Comparison of ENCODE assay signal across 17 cellular contexts in the genomic region with DNA sequence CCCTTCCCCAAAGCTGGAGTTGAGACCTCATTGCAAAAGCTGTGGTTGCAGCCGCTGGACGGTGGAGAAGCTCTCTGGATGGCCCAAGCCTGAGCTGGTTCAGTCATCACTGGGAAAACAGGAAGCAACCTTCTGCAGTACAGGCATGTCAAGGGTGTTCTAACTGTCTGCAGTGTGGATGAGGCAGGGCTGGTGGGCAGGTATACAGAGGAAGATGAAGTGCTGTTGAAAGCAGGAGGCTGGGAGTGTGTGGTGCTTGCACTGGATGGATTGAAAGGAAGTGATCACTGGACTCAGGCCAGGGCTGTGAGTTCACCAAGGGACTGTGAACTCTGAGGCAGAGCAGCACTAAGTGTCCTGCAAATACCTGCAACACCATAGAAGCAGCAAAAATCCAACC.
"Had no signal": no experiment of that assay in that cellular context is flagged by ENCODE, and none has a peak within 500 bp of the region (broad histone marks: within the 10 kb centered on the region; RNA-seq: fewer than 3 reads in every experiment).

No MANE protein-coding gene starts in this region.

- H3K4me3 ChIP-seq: esophagus squamous epithelium, heart right ventricle, mucosa of descending colon, tibial artery, uterus had no signal

- H3K9me3 ChIP-seq: esophagus squamous epithelium, heart right ventricle, mucosa of descending colon, tibial artery, uterus had no signal

- H3K4me1 ChIP-seq: esophagus squamous epithelium, heart right ventricle, uterus had no signal

- H3K27ac ChIP-seq: esophagus squamous epithelium, heart right ventricle, tibial artery, uterus had no signal

- H3K27me3 ChIP-seq: esophagus squamous epithelium, heart right ventricle, tibial artery, uterus had no signal

- ATAC-seq: activated CD8-positive, alpha-beta memory T cell treated with anti-CD3 and anti-CD28 coated beads, Interleukin-2, amount 10 ng/mL, durations not matched to agents 7 days and 5 days; heart right ventricle; mucosa of descending colon; natural killer cell; T-helper 17 cell had no signal

- H3K36me3 ChIP-seq: esophagus squamous epithelium, heart right ventricle, tibial artery, uterus had no signal

- DNase-seq: activated B cell treated with CpG ODN at 0.5 μM for 24 hours; activated CD4-positive, alpha-beta memory T cell treated with anti-CD3 and anti-CD28 coated beads, Interleukin-2, amount 10 ng/mL, durations not matched to agents 7 days and 5 days; activated CD4-positive, alpha-beta T cell treated with anti-CD3 and anti-CD28 coated beads for 4 hours; activated CD8-positive, alpha-beta memory T cell treated with anti-CD3 and anti-CD28 coated beads, Interleukin-2, amount 10 ng/mL, durations not matched to agents 7 days and 5 days; activated naive CD4-positive, alpha-beta T cell; activated naive CD8-positive, alpha-beta T cell treated with anti-CD3 and anti-CD28 coated beads for 36 hours; amniotic stem cell; effector memory CD4-positive, alpha-beta T cell; esophagus squamous epithelium; heart right ventricle; kidney glomerular epithelial cell; natural killer cell; stimulated activated naive CD4-positive, alpha-beta T cell treated with Interleukin-2 at 50 U/mL for 16 hours; T-helper 17 cell; tibial artery; uterus had no signal
